In the genomic region with DNA sequence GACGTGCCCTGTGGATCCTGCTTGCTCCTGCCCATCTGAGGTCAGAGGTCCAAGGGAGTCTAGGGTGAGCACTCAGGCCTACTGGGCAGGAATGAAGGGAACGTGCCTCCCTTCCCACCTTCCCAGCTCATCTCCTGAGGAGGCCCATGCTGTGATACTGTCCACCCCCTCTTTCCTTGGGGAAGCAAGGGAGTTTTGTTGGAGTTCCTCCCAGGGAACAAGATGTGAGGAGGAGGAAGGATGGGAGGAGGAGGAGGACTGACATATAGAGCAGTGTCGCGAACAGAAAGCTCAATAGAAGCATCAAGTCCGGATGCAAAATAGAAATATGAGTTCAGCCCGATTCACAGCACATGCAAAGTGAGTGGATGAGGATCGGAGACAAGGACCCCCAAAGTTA, we compare ENCODE assay signal across 1 cellular context.
A peak's percentile ranks its signal among the peaks of the same experiment; 100 is the strongest.
TF ChIP-seq lines count a peak whose summit lies in the region.

No MANE protein-coding gene starts in this region.

TF ChIP-seq in K562, 482 proteins besides CTCF, POLR2A, EP300 and RAD21:
- TF ChIP-seq FOXM1 (IDR thresholded peaks at IDR 0.05; ENCODE audit: low read depth): no peak
- no peak for TF ChIP-seq FOXM1 (CRISPR knock-in tag; IDR thresholded peaks at IDR 0.05; ENCODE audit: low read depth)
- TF ChIP-seq ZNF263 (CRISPR knock-in tag; IDR thresholded peaks at IDR 0.05; ENCODE audit: borderline replicate concordance): peak; percentile 69; the same call in 1 of the 2 replicates
- TF ChIP-seq ARNT (IDR thresholded peaks at IDR 0.05): no peak
TF ChIP-seq in K562: peak in this region for 1.
